ENCODE assay signal across 15 cellular contexts in genomic region chr7:17663056-17663675, GRCh38.
DNase-seq lines count a peak whose midpoint lies in the region; ATAC-seq and TF ChIP-seq lines count a peak whose summit lies in the region.
"Had no signal": no experiment of that assay in that cellular context is flagged by ENCODE, and none has a peak within 500 bp of the region (broad histone marks: within the 10 kb centered on the region; RNA-seq: fewer than 3 reads in every experiment).

No MANE protein-coding gene starts in this region.

- POLR2A ChIA-PET in MCF 10A (lab: Yijun Ruan, JAX) = interaction anchor here (0.8 to 2.5 kb wide), 12 partner anchors 9 to 139 kb away, joined by 3 to 25 read pairs (median 6); no protein-coding TSS in a partner anchor

- H3K4me1 Mint-ChIP-seq in MCF 10A (ENCODE audit: insufficient read depth, unreplicated experiment) = peaks cover 21% of the 10 kb centered on the region
- H3K4me1 Mint-ChIP-seq: activated CD4-positive, alpha-beta memory T cell treated with anti-CD3 and anti-CD28 coated beads, Interleukin-2, amount 10 ng/mL, durations not matched to agents 7 days and 5 days; nephron progenitor cell; T-helper 17 cell had no signal

- no TSS peak for BruUV-seq in MCF 10A (replicated peaks; lab: Mats Ljungman, UMichigan)

- CTCF ChIA-PET in MCF 10A (lab: Yijun Ruan, JAX) = interaction anchor here (0.7 to 1.5 kb wide), 4 partner anchors 9 to 360 kb away, joined by 3 read pairs; no protein-coding TSS in a partner anchor

- no peaks in the 10 kb centered on the region for H3K27me3 Mint-ChIP-seq in MCF 10A (ENCODE audit: insufficient read depth, unreplicated experiment)
- H3K27me3 Mint-ChIP-seq: activated CD4-positive, alpha-beta memory T cell treated with anti-CD3 and anti-CD28 coated beads, Interleukin-2, amount 10 ng/mL, durations not matched to agents 7 days and 5 days had no signal

- no peak for ATAC-seq in HG02588 (IDR thresholded peaks at IDR 0.05; ENCODE audit: unreplicated experiment)
- ATAC-seq: T-helper 17 cell had no signal

- no peaks in the 10 kb centered on the region for H3K36me3 Mint-ChIP-seq in MCF 10A (ENCODE audit: insufficient read depth, unreplicated experiment)

- DNase-seq in HS-5 (ENCODE audit: low read depth) (peak; percentile 81), MCF 10A (ENCODE audit: unreplicated experiment) (peak; percentile 74), kidney tubule cell (ENCODE audit: low spot score) (peak; percentile 63), NCI-H526 treated with DMSO at 0.1 percent for 48 hours (lab: John Stamatoyannopoulos, UW) (no peak), cortex of kidney (lab: John Stamatoyannopoulos, UW) (no peak), SKM-1 treated with dmso at 0.1 percent for 144 hours (lab: John Stamatoyannopoulos, UW; ENCODE audit: unreplicated experiment) (no peak)
- DNase-seq: activated CD4-positive, alpha-beta memory T cell treated with anti-CD3 and anti-CD28 coated beads, Interleukin-2, amount 10 ng/mL, durations not matched to agents 7 days and 5 days; cerebellar nuclear complex; Kasumi-1; NCI-H2081; nephron progenitor cell; spleen; T-helper 17 cell; thyroid gland had no signal

- H3K27ac Mint-ChIP-seq in MCF 10A (ENCODE audit: low read depth, unreplicated experiment) = peak overlapping the region; percentile 40
- H3K27ac Mint-ChIP-seq: activated CD4-positive, alpha-beta memory T cell treated with anti-CD3 and anti-CD28 coated beads, Interleukin-2, amount 10 ng/mL, durations not matched to agents 7 days and 5 days; nephron progenitor cell; T-helper 17 cell had no signal

- peak overlapping the region; percentile 16 for H3K4me3 Mint-ChIP-seq in MCF 10A (ENCODE audit: unreplicated experiment)
- H3K4me3 Mint-ChIP-seq: activated CD4-positive, alpha-beta memory T cell treated with anti-CD3 and anti-CD28 coated beads, Interleukin-2, amount 10 ng/mL, durations not matched to agents 7 days and 5 days; nephron progenitor cell; T-helper 17 cell had no signal

- no peak for TF ChIP-seq CTCF in MCF 10A (IDR thresholded peaks at IDR 0.05; ENCODE audit: unreplicated experiment)

- no peaks in the 10 kb centered on the region for H3K9me3 Mint-ChIP-seq in MCF 10A (ENCODE audit: unreplicated experiment)
- H3K9me3 Mint-ChIP-seq: activated CD4-positive, alpha-beta memory T cell treated with anti-CD3 and anti-CD28 coated beads, Interleukin-2, amount 10 ng/mL, durations not matched to agents 7 days and 5 days; nephron progenitor cell had no signal

- intact Hi-C loops in MCF 10A (cut with micrococcal nuclease) = no loop called here

Comparison
In these comparisons a context has a peak if more than half of its experiments do, and no peak if none do; other contexts are left out.
1. DNase-seq: peak in HS-5 (single experiment), MCF 10A (single experiment) and kidney tubule cell (single experiment); none in NCI-H526 treated with DMSO at 0.1 percent for 48 hours (single experiment), cortex of kidney (single experiment) and SKM-1 treated with dmso at 0.1 percent for 144 hours (single experiment).